ENCODE assay signal across 8 cellular contexts in genomic region chr10:75191821-75192568, GRCh38. TPM values are rescaled to one million over a fixed set of nuclear protein-coding genes. Genes with fewer than 3 reads are reported as not detected.
DNase-seq lines count a peak whose midpoint lies in the region; ATAC-seq, FAIRE-seq and TF ChIP-seq lines count a peak whose summit lies in the region.

No MANE protein-coding gene starts in this region.

- H3K4me3 ChIP-seq in ascending aorta (peak overlapping the region in 1 of 2 donors; percentile 32), keratinocyte (ENCODE audit: control insufficient read depth in 2 of 3, extremely low read depth in 1 of 3, insufficient read depth in 2 of 3, low read depth in 1 of 3, low read length in 3 of 3) (no peak overlapping the region), thoracic aorta (peak overlapping the region; percentile 32)

- H3K9ac ChIP-seq in keratinocyte (ENCODE audit: control insufficient read depth, extremely low read depth, insufficient read depth, low read length) = no peak overlapping the region

- H2AFZ ChIP-seq in keratinocyte (ENCODE audit: control insufficient read depth, low read length) = no peak overlapping the region

- peaks cover 0 to 8% of the 10 kb centered on the region in 2 donors for H3K4me1 ChIP-seq in ascending aorta
- peaks cover 13% of the 10 kb centered on the region for H3K4me1 ChIP-seq in keratinocyte (ENCODE audit: control insufficient read depth, extremely low read depth, insufficient read depth, low read length)
- peaks cover 5 to 19% of the 10 kb centered on the region in 2 donors for H3K4me1 ChIP-seq in thoracic aorta (ENCODE audit: control insufficient read depth in 1 of 2, low read depth in 2 of 2)

- H3K27ac ChIP-seq in ascending aorta (peak overlapping the region; percentile 43 to 53), keratinocyte (ENCODE audit: control insufficient read depth, insufficient read depth, low read length) (peak overlapping the region; percentile 37), thoracic aorta (peak overlapping the region; percentile 21 to 60)

- H3K27me3 ChIP-seq in ascending aorta (no peaks in the 10 kb centered on the region), keratinocyte (ENCODE audit: control insufficient read depth, extremely low read depth, insufficient read depth, low read length) (no peaks in the 10 kb centered on the region), thoracic aorta (replicated peaks; ENCODE audit: insufficient read depth) (no peaks in the 10 kb centered on the region)

- ATAC-seq in thoracic aorta (ENCODE audit: insufficient number of reproducible peaks, low FRiP score, low read depth) = peak; percentile 16
- no peak for ATAC-seq in GM19455 (IDR thresholded peaks at IDR 0.05; ENCODE audit: unreplicated experiment)
- no peak for ATAC-seq in HG03571 (IDR thresholded peaks at IDR 0.05; ENCODE audit: unreplicated experiment)
- ATAC-seq in GM19324 (IDR thresholded peaks at IDR 0.05; ENCODE audit: low FRiP score, unreplicated experiment) = no peak

- H3K9me3 ChIP-seq in ascending aorta = no peaks in the 10 kb centered on the region
- no peaks in the 10 kb centered on the region for H3K9me3 ChIP-seq in keratinocyte (ENCODE audit: control insufficient read depth, low read depth, low read length)
- H3K9me3 ChIP-seq in thoracic aorta = no peaks in the 10 kb centered on the region

- TF ChIP-seq CTCF in ascending aorta (IDR thresholded peaks at IDR 0.05) (no peak), keratinocyte (optimal IDR thresholded peaks at IDR 0.05 in 1 of 3, IDR thresholded peaks at IDR 0.05 in 1 of 3, conservative IDR thresholded peaks at IDR 0.05 in 1 of 3; ENCODE audit: extremely low read depth in 1 of 3, insufficient read depth in 2 of 3, low read length in 3 of 3) (peak in 2 of 3 experiments; percentile 4 to 15), thoracic aorta (IDR thresholded peaks at IDR 0.05) (no peak)

- peak overlapping the region; percentile 33 for H3K4me2 ChIP-seq in keratinocyte (ENCODE audit: control insufficient read depth, extremely low read depth, insufficient read depth, low read depth, low read length)

- no peaks in the 10 kb centered on the region for H3K9me1 ChIP-seq in keratinocyte (ENCODE audit: control insufficient read depth, extremely low read depth, insufficient read depth, low read length)

- H3K79me2 ChIP-seq in keratinocyte (ENCODE audit: control insufficient read depth, insufficient read depth, low read length) = no peaks in the 10 kb centered on the region

- dilution Hi-C loops in keratinocyte (cut with MboI; ENCODE audit: extremely low pct_ligation_motif_present, low sequenced_read_pairs) = no loop called here

- peak; percentile 89 for DNase-seq in HS-5 (ENCODE audit: low read depth)
- DNase-seq in ascending aorta (ENCODE audit: low spot score in 2 of 2) = peak in 1 of 2 donors; percentile 85
- DNase-seq in keratinocyte (ENCODE audit: low read depth, low spot score) = no peak
- DNase-seq in thoracic aorta (ENCODE audit: low spot score) = peak; percentile 26
- no peak for DNase-seq in T-helper 1 cell

- H3K36me3 ChIP-seq in ascending aorta = no peaks in the 10 kb centered on the region
- H3K36me3 ChIP-seq in keratinocyte (ENCODE audit: control insufficient read depth in 2 of 2, extremely low read depth in 1 of 2, insufficient read depth in 2 of 2, low read length in 2 of 2) = no peaks in the 10 kb centered on the region
- no peaks in the 10 kb centered on the region for H3K36me3 ChIP-seq in thoracic aorta

- H4K20me1 ChIP-seq in keratinocyte (ENCODE audit: control insufficient read depth, extremely low read depth, insufficient read depth, low read length) = no peaks in the 10 kb centered on the region

- no peak for FAIRE-seq in keratinocyte (lab: Jason Lieb, UNC)

- intact Hi-C loops in ascending aorta (cut with DNase I) = no loop called here

RNA-seq across cellular contexts. Expression of gene VDAC2, which starts 18.6 kb away (rescaled TPM):
- 14.4 TPM for total RNA-seq in ascending aorta
- 82.5 to 218 TPM (median 152 TPM) in 3 replicates for polyA plus RNA-seq in keratinocyte
- polyA plus RNA-seq in keratinocyte (2011; ENCODE audit: low read depth) = 141 TPM
- 192 and 308 TPM in 2 replicates for polyA plus RNA-seq in keratinocyte (2011; cell fraction: cytosol; rRNA removed)
- polyA plus RNA-seq in keratinocyte (2011; cell fraction: nucleus; rRNA removed) = 124 and 181 TPM in 2 replicates
- 237 and 368 TPM in 2 replicates for polyA plus RNA-seq in keratinocyte (2012; ENCODE audit: low replicate concordance)
- polyA minus RNA-seq in keratinocyte = 44.0 to 103 TPM (median 55.6 TPM) in 3 replicates
- 144 TPM for polyA minus RNA-seq in keratinocyte (2011; cell fraction: cytosol; rRNA and poly(A)+ RNA removed)
- polyA minus RNA-seq in keratinocyte (2011; cell fraction: nucleus; rRNA and poly(A)+ RNA removed) = 25.7 and 42.6 TPM in 2 replicates
- 10 to 100 TPM; 93.3 to 98.0 TPM for total RNA-seq in thoracic aorta

RNA-seq across cellular contexts. Expression of gene COMTD1, which starts 43.8 kb away (rescaled TPM):
- total RNA-seq in ascending aorta (85.5 TPM), thoracic aorta (10 to 100 TPM; 19.0 to 35.6 TPM)
- polyA plus RNA-seq in keratinocyte = 6.2 to 12.8 TPM (median 6.8 TPM) in 3 replicates
- 3.6 TPM for polyA plus RNA-seq in keratinocyte (2011; ENCODE audit: low read depth)
- 3.3 and 10.8 TPM in 2 replicates for polyA plus RNA-seq in keratinocyte (2011; cell fraction: cytosol; rRNA removed)
- 13.0 and 17.2 TPM in 2 replicates for polyA plus RNA-seq in keratinocyte (2011; cell fraction: nucleus; rRNA removed)
- polyA plus RNA-seq in keratinocyte (2012; ENCODE audit: low replicate concordance) = 15.8 and 18.5 TPM in 2 replicates
- polyA minus RNA-seq in keratinocyte = 1.1 to 1.4 TPM (median 1.2 TPM) in 3 replicates
- polyA minus RNA-seq in keratinocyte (2011; cell fraction: cytosol; rRNA and poly(A)+ RNA removed) = 20.5 TPM
- polyA minus RNA-seq in keratinocyte (2011; cell fraction: nucleus; rRNA and poly(A)+ RNA removed) = 4.1 and 5.7 TPM in 2 replicates

Comparison
In these comparisons a context has a peak if more than half of its experiments do, and no peak if none do; other contexts are left out.
1. DNase-seq: peak in HS-5 (single experiment) and thoracic aorta (single experiment); none in keratinocyte (single experiment) and T-helper 1 cell (0 of 5).
2. CTCF ChIP-seq: peak in keratinocyte (2 of 3); none in ascending aorta (0 of 3) and thoracic aorta (single experiment).
3. Peak in every context shown above with its lines, with median percentiles within 50 percentile points of each other: H3K27ac ChIP-seq.